ENCODE assay signal across 25 cellular contexts in genomic region chr4:20565075-20565721, GRCh38.
A peak's percentile ranks its signal among the peaks of the same experiment; 100 is the strongest.
DNase-seq lines count a peak whose midpoint lies in the region; ATAC-seq and TF ChIP-seq lines count a peak whose summit lies in the region.
"Had no signal": no experiment of that assay in that cellular context is flagged by ENCODE, and none has a peak within 500 bp of the region (broad histone marks: within the 10 kb centered on the region; RNA-seq: fewer than 3 reads in every experiment).

No MANE protein-coding gene starts in this region.

- no peak for TF ChIP-seq CTCF in AG04450 (IDR thresholded peaks at IDR 0.05; ENCODE audit: low read depth, low read length)
- no peak for TF ChIP-seq CTCF in epithelial cell of esophagus (IDR thresholded peaks at IDR 0.05; ENCODE audit: insufficient read depth, low read depth, low read length, missing control alignments)
- no peak for TF ChIP-seq CTCF in endothelial cell (IDR thresholded peaks at IDR 0.05; ENCODE audit: unreplicated experiment)

- H3K9me3 Mint-ChIP-seq in endothelial cell (ENCODE audit: unreplicated experiment): peaks cover 5% of the 10 kb centered on the region
- H3K9me3 Mint-ChIP-seq: activated CD8-positive, alpha-beta T cell treated with anti-CD3 and anti-CD28 coated beads for 36 hours; memory B cell; type B pancreatic cell had no signal

- peak; percentile 11 for DNase-seq in AG04450 (ENCODE audit: low read depth, low spot score)
- DNase-seq in NCI-H226: peak; percentile 38
- peak; percentile 22 for DNase-seq in epithelial cell of esophagus (ENCODE audit: low read depth)
- peak; percentile 9 for DNase-seq in myocyte (ENCODE audit: low read depth)
- DNase-seq in middle frontal gyrus (ENCODE audit: extremely low spot score, low spot score): no peak
- no peak for DNase-seq in endothelial cell (ENCODE audit: low spot score)
- DNase-seq: activated CD8-positive, alpha-beta T cell treated with anti-CD3 and anti-CD28 coated beads for 36 hours; activated gamma-delta T cell; DMS 273 treated with DMSO at 0.1 percent for 48 hours; GOT3; kidney glomerular epithelial cell; naive B cell; NCI-H187; NCI-H345; OCI-M1; stimulated activated CD4-positive, alpha-beta T cell treated with anti-CD3 and anti-CD28 coated beads, Interleukin-15, amount 100 ng/mL, for 24 hours; stimulated activated CD8-positive, alpha-beta memory T cell treated with anti-CD3 and anti-CD28 coated beads, Interleukin-4, amount 100 ng/mL, for 48 hours had no signal

- H3K27ac ChIP-seq in AG04450 (ENCODE audit: low read depth, low read length): no peak overlapping the region
- H3K27ac ChIP-seq: epithelial cell of prostate, right atrium auricular region had no signal

- H3K4me3 ChIP-seq in AG04450 (ENCODE audit: low read depth, low read length): no peak overlapping the region
- no peak overlapping the region for H3K4me3 ChIP-seq in epithelial cell of esophagus (ENCODE audit: low read length)
- H3K4me3 ChIP-seq: right atrium auricular region had no signal

- no peak overlapping the region for H3K27ac Mint-ChIP-seq in endothelial cell (ENCODE audit: unreplicated experiment)
- H3K27ac Mint-ChIP-seq: activated CD8-positive, alpha-beta T cell treated with anti-CD3 and anti-CD28 coated beads for 36 hours; memory B cell; type B pancreatic cell had no signal

- H3K27me3 ChIP-seq in AG04450 (ENCODE audit: control insufficient read depth, insufficient read depth, low read length): no peaks in the 10 kb centered on the region
- H3K27me3 ChIP-seq: right atrium auricular region had no signal

- H3K36me3 Mint-ChIP-seq in endothelial cell (ENCODE audit: low read depth, unreplicated experiment): no peaks in the 10 kb centered on the region
- H3K36me3 Mint-ChIP-seq: memory B cell, naive B cell had no signal

- CTCF ChIA-PET in AG04450 (lab: Charles Lee): interaction anchor here (1.5 to 2.0 kb wide), 2 partner anchors 21 to 120 kb away, joined by 6 read pairs; no protein-coding TSS in a partner anchor

- no peaks in the 10 kb centered on the region for H3K9me3 ChIP-seq in AG04450 (ENCODE audit: control insufficient read depth, insufficient read depth, low read length)
- H3K9me3 ChIP-seq: right atrium auricular region had no signal

- no peaks in the 10 kb centered on the region for H3K4me1 Mint-ChIP-seq in endothelial cell (ENCODE audit: unreplicated experiment)
- H3K4me1 Mint-ChIP-seq: memory B cell, naive B cell had no signal

- POLR2A ChIA-PET in AG04450 (lab: Yijun Ruan, JAX): no interaction called here

- no peak overlapping the region for H3K4me3 Mint-ChIP-seq in endothelial cell (ENCODE audit: unreplicated experiment)
- H3K4me3 Mint-ChIP-seq: activated CD8-positive, alpha-beta T cell treated with anti-CD3 and anti-CD28 coated beads for 36 hours; memory B cell; naive B cell; type B pancreatic cell had no signal

- H3K27me3 Mint-ChIP-seq in endothelial cell (ENCODE audit: unreplicated experiment): no peaks in the 10 kb centered on the region
- H3K27me3 Mint-ChIP-seq: activated CD8-positive, alpha-beta T cell treated with anti-CD3 and anti-CD28 coated beads for 36 hours; memory B cell; naive B cell; type B pancreatic cell had no signal

- no peak for ATAC-seq in HG03432 (IDR thresholded peaks at IDR 0.05; ENCODE audit: unreplicated experiment)
- no peak for ATAC-seq in HG02623 (IDR thresholded peaks at IDR 0.05; ENCODE audit: unreplicated experiment)
- ATAC-seq: activated CD4-positive, CD25-positive, alpha-beta regulatory T cell treated with anti-CD3 and anti-CD28 coated beads, Interleukin-2, amount 50 U/mL, for 24 hours; activated CD8-positive, alpha-beta T cell treated with anti-CD3 and anti-CD28 coated beads for 36 hours; Right ventricle myocardium inferior had no signal

Comparison
In these comparisons a context has a peak if more than half of its experiments do, and no peak if none do; other contexts are left out.
1. DNase-seq: peak in AG04450 (single experiment), NCI-H226 (single experiment), epithelial cell of esophagus (single experiment) and myocyte (single experiment); none in middle frontal gyrus (single experiment) and endothelial cell (single experiment).